8 cellular contexts compared by ENCODE assay signal in genomic region chr22:30196141-30196866, GRCh38. TPM values are rescaled to one million over a fixed set of nuclear protein-coding genes. Genes with fewer than 3 reads are reported as not detected.
DNase-seq lines count a peak whose midpoint lies in the region; ATAC-seq and TF ChIP-seq lines count a peak whose summit lies in the region.

No MANE protein-coding gene starts in this region.

- peak; percentile 88 for ATAC-seq in activated CD8-positive, alpha-beta T cell treated with anti-CD3 and anti-CD28 coated beads for 36 hours

- no peaks in the 10 kb centered on the region for H3K27me3 Mint-ChIP-seq in activated CD8-positive, alpha-beta T cell treated with anti-CD3 and anti-CD28 coated beads for 36 hours
- H3K27me3 Mint-ChIP-seq in nephron (ENCODE audit: low read depth): peaks cover 8% of the 10 kb centered on the region

- TF ChIP-seq POLR2A in esophagus muscularis mucosa (IDR thresholded peaks at IDR 0.05; ENCODE audit: low read depth): no peak
- no peak for TF ChIP-seq POLR2A in testis (IDR thresholded peaks at IDR 0.05)

- peak overlapping the region; percentile 89 for H3K27ac Mint-ChIP-seq in activated CD8-positive, alpha-beta T cell treated with anti-CD3 and anti-CD28 coated beads for 36 hours
- H3K27ac Mint-ChIP-seq in nephron: peak overlapping the region; percentile 98 to 99 (median 98)

- H3K4me3 ChIP-seq in esophagus muscularis mucosa (peak overlapping the region in 3 of 4 donors; percentile 16 to 31 (median 28)), testis (no peak overlapping the region)

- WGBS in esophagus muscularis mucosa: 14% methylated on average over 10 of the region's 11 CpGs
- 35% methylated on average over 4 to 11 of the region's 11 CpGs for WGBS in testis, 2 donors

- H3K36me3 ChIP-seq in esophagus muscularis mucosa (no peaks in the 10 kb centered on the region), testis (ENCODE audit: low read depth, missing control alignments) (no peaks in the 10 kb centered on the region)

- POLR2A ChIA-PET in activated CD8-positive, alpha-beta T cell treated with anti-CD3 and anti-CD28 coated beads for 36 hours (lab: Charles Lee): interaction anchor here (0.7 to 1.9 kb wide), 8 partner anchors 8 to 92 kb away, joined by 3 to 10 read pairs (median 3); no protein-coding TSS in a partner anchor

- H3K4me1 ChIP-seq in esophagus muscularis mucosa (peaks cover 22 to 24% (median 22%) of the 10 kb centered on the region in 4 donors), testis (peaks cover 13% of the 10 kb centered on the region)

- H3K4me1 Mint-ChIP-seq in activated CD8-positive, alpha-beta T cell treated with anti-CD3 and anti-CD28 coated beads for 36 hours (ENCODE audit: low read depth): peaks cover 60% of the 10 kb centered on the region
- peaks cover 42% of the 10 kb centered on the region for H3K4me1 Mint-ChIP-seq in nephron

- H3K36me3 Mint-ChIP-seq in activated CD8-positive, alpha-beta T cell treated with anti-CD3 and anti-CD28 coated beads for 36 hours (ENCODE audit: low read depth): no peaks in the 10 kb centered on the region
- no peaks in the 10 kb centered on the region for H3K36me3 Mint-ChIP-seq in nephron (ENCODE audit: low read depth)

- no peaks in the 10 kb centered on the region for H3K9me3 ChIP-seq in esophagus muscularis mucosa
- H3K9me3 ChIP-seq in testis: no peaks in the 10 kb centered on the region

- H3K27me3 ChIP-seq in esophagus muscularis mucosa (no peaks in the 10 kb centered on the region), testis (no peaks in the 10 kb centered on the region)

- TF ChIP-seq CTCF in activated CD8-positive, alpha-beta T cell treated with anti-CD3 and anti-CD28 coated beads for 36 hours (IDR thresholded peaks at IDR 0.05): no peak
- TF ChIP-seq CTCF in esophagus muscularis mucosa (IDR thresholded peaks at IDR 0.05) (no peak), nephron (IDR thresholded peaks at IDR 0.05; ENCODE audit: unreplicated experiment in 3 of 3) (no peak), testis (IDR thresholded peaks at IDR 0.05) (no peak)

- TF ChIP-seq EP300 in esophagus muscularis mucosa (IDR thresholded peaks at IDR 0.05): no peak

- intact Hi-C loops in activated CD8-positive, alpha-beta T cell treated with anti-CD3 and anti-CD28 coated beads for 36 hours (cut with micrococcal nuclease): no loop called here
- intact Hi-C loops in esophagus muscularis mucosa (cut with DNase I): no loop called here
- intact Hi-C loops in testis (cut with DNase I; ENCODE audit: low total_unique reads): no loop called here

- peak overlapping the region; percentile 28 for H3K4me3 Mint-ChIP-seq in activated CD8-positive, alpha-beta T cell treated with anti-CD3 and anti-CD28 coated beads for 36 hours
- peak overlapping the region; percentile 43 to 55 (median 49) for H3K4me3 Mint-ChIP-seq in nephron

- peak; percentile 11 for DNase-seq in activated gamma-delta T cell treated with anti-CD3 and anti-CD28 coated beads, Interleukin-2, amount 50 U/mL, for 16 hours (ENCODE audit: low read depth)
- DNase-seq in activated gamma-delta T cell treated with Interleukin-2 at 50 U/mL for 16 hours (no peak), NCI-H460 (ENCODE audit: extremely low read depth, low read depth) (peak; percentile 99), esophagus muscularis mucosa (ENCODE audit: extremely low spot score) (peak; percentile 96), testis (peak; percentile 63), superior temporal gyrus (ENCODE audit: extremely low spot score) (no peak)
- peak; percentile 82 for DNase-seq in activated CD8-positive, alpha-beta T cell treated with anti-CD3 and anti-CD28 coated beads for 36 hours

- peaks cover 1% of the 10 kb centered on the region for H3K9me3 Mint-ChIP-seq in activated CD8-positive, alpha-beta T cell treated with anti-CD3 and anti-CD28 coated beads for 36 hours
- no peaks in the 10 kb centered on the region for H3K9me3 Mint-ChIP-seq in nephron

- CTCF ChIA-PET in activated CD8-positive, alpha-beta T cell treated with anti-CD3 and anti-CD28 coated beads for 36 hours (lab: Charles Lee): interaction anchor here (1.0 to 1.7 kb wide), 4 partner anchors 11 to 59 kb away, joined by 3 to 6 read pairs (median 4); no protein-coding TSS in a partner anchor

- H3K27ac ChIP-seq in esophagus muscularis mucosa (replicated peaks in 1 of 4) (peak overlapping the region; percentile 61 to 76 (median 72)), testis (peak overlapping the region; percentile 39 to 75)

RNA-seq across cellular contexts. Expression of gene LIF, which starts 50.3 kb away (rescaled TPM):
- total RNA-seq in NCI-H460 (2014; rRNA removed; shearing (Covaris generic)): 70.9 and 73.5 TPM in 2 replicates
- polyA plus RNA-seq in NCI-H460 (2014; cell fraction: nucleus; rRNA removed): 213 and 282 TPM in 2 replicates
- 100 to 1,000 TPM; 160 to 161 TPM for total RNA-seq in activated CD8-positive, alpha-beta T cell treated with anti-CD3 and anti-CD28 coated beads for 36 hours
- total RNA-seq in esophagus muscularis mucosa (1 to 10 TPM in 2 of 4 donors, under 1 TPM in 2; 0.19 to 4.8 (median 1.6) TPM), testis (1 to 10 TPM in 1 of 2 donors, under 1 TPM in 1; 0.08 to 1.4 TPM)
- 1.4 TPM for polyA plus RNA-seq in testis (ENCODE audit: insufficient read depth, low read depth, low replicate concordance)

Comparison
In these comparisons a context has a peak if more than half of its experiments do, and no peak if none do; other contexts are left out.
1. DNase-seq: peak in activated gamma-delta T cell treated with anti-CD3 and anti-CD28 coated beads, Interleukin-2, amount 50 U/mL, for 16 hours (single experiment), NCI-H460 (single experiment), activated CD8-positive, alpha-beta T cell treated with anti-CD3 and anti-CD28 coated beads for 36 hours (single experiment), esophagus muscularis mucosa (single experiment) and testis (single experiment); none in activated gamma-delta T cell treated with Interleukin-2 at 50 U/mL for 16 hours (single experiment) and superior temporal gyrus (single experiment).
2. H3K4me3 ChIP-seq: peak in esophagus muscularis mucosa (3 of 4); none in testis (0 of 2).
3. RNA of gene LIF, which starts 50.3 kb away (total RNA-seq): 160 to 161 TPM in activated CD8-positive, alpha-beta T cell treated with anti-CD3 and anti-CD28 coated beads for 36 hours and 70.9 to 73.5 TPM in NCI-H460; 0.19 to 4.8 TPM in esophagus muscularis mucosa and 0.08 to 1.4 TPM in testis; every median in the first group is over 10 times any median in the second.